3 cellular contexts compared by ENCODE assay signal in genomic region chr14:75315143-75315542, GRCh38.
TF ChIP-seq lines count a peak whose summit lies in the region.

No MANE protein-coding gene starts in this region.

TF ChIP-seq in liver, 16 proteins besides CTCF, POLR2A, EP300 and RAD21:
- TF ChIP-seq GABPA (IDR thresholded peaks at IDR 0.05 in 1 of 2, conservative IDR thresholded peaks at IDR 0.05 in 1 of 2), result no peak
- TF ChIP-seq REST (IDR thresholded peaks at IDR 0.05), result no peak
- peak in 1 of 2 donors; percentile 19 for TF ChIP-seq RXRA (IDR thresholded peaks at IDR 0.05)
- no peak for TF ChIP-seq ATF3 (IDR thresholded peaks at IDR 0.05)
TF ChIP-seq in liver: peak in this region for 1.

TF ChIP-seq in HepG2, 621 proteins besides CTCF, POLR2A, EP300 and RAD21:
- no peak for TF ChIP-seq SP5 (CRISPR knock-in tag; IDR thresholded peaks at IDR 0.05; ENCODE audit: borderline replicate concordance, low read depth)
- TF ChIP-seq ZFYVE20 (CRISPR knock-in tag; IDR thresholded peaks at IDR 0.05; ENCODE audit: borderline replicate concordance, low read depth), result no peak
- TF ChIP-seq ZKSCAN8 (CRISPR knock-in tag; IDR thresholded peaks at IDR 0.05; ENCODE audit: borderline replicate concordance), result no peak
- TF ChIP-seq ZNF142 (CRISPR knock-in tag; IDR thresholded peaks at IDR 0.05), result no peak
- TF ChIP-seq NR2F1 (CRISPR knock-in tag; IDR thresholded peaks at IDR 0.05), result no peak
- no peak for TF ChIP-seq ZSCAN30 (CRISPR knock-in tag; IDR thresholded peaks at IDR 0.05)

TF ChIP-seq in K562, 482 proteins besides CTCF, POLR2A, EP300 and RAD21:
- TF ChIP-seq RREB1 (CRISPR knock-in tag; IDR thresholded peaks at IDR 0.05), result no peak
- no peak for TF ChIP-seq RAD51 (IDR thresholded peaks at IDR 0.05; ENCODE audit: borderline replicate concordance, low read depth)
- peak; percentile 69 for TF ChIP-seq ZNF239 (CRISPR knock-in tag; IDR thresholded peaks at IDR 0.05)
